ENCODE assay signal across 1 cellular context in the genomic region with DNA sequence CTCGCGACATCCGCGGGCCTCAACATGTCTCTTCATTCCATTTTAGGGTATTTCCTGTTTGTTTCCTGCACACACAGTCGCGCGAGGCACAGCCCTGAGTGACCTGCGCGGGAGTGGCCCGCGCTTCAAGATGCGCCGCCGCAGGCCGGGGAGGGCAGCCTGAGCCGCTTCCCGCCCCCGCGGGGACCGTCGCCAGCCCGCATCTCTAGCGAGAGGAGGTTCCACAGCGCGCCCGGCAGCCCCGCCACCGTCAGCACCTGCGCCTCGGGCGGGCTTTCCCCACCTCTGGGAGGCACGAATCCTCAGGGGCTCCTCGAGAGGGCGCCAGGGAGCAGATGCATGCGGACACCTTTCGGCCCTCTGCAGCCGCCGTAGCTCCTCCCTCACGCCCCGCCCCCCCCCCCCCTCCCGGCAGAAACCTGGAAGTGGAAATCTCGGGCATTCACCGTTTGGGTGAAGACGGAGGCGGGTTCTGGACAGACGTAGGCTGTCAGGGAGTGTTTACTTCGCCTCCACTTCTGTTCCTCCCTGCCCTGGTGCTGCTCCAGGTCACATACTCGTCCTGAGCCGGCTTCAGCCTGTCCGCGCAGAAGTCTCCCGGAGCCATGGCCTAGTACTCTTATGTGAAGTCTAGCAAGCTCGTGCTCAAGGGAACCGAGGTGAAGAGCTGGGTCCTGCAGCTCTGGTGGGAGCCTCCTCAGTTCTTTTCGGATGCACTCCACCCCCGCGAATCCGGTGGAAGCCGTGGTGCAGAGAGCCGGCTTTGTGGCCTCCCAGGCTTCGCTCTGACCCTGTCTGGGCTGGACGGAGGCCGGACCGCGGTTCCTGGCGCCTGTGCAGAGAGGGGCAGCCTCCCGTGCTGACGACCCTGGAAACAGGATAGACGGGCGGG.
TF ChIP-seq lines count a peak whose summit lies in the region.

No MANE protein-coding gene starts in this region.

TF ChIP-seq in HCT116, 20 proteins besides CTCF, POLR2A, EP300 and RAD21 (continued from another document):
- peak; percentile 62 for TF ChIP-seq ZFX (IDR thresholded peaks at IDR 0.05)
